In the genomic region with DNA sequence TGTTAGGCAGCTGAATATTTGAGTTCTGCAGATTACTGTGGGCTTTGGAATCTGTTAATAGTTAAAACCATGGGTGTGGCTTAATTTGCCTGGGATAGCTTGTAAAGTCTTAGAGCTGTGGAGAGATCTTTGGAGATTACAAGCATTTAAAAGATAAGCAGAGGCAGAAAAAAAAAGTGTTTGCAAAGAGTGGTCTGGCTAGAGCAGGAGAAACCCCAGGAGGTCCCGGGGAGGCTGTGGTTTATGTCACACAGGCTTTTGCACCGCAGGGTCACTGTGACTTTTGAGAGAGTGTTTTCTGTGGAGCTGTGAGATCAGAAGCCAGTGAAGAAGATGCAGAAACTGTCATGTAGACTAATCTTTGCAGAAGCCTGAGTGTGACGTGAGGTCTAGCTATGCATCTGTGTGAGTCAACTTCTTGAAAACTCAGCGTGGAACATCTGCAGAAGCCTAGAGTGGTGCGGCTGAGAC, we compare ENCODE assay signal across 9 cellular contexts. TPM values are rescaled to one million over a fixed set of nuclear protein-coding genes. Genes with fewer than 3 reads are reported as not detected.
DNase-seq lines count a peak whose midpoint lies in the region; ATAC-seq, FAIRE-seq and TF ChIP-seq lines count a peak whose summit lies in the region.
"Had no signal": no experiment of that assay in that cellular context is flagged by ENCODE, and none has a peak within 500 bp of the region (broad histone marks: within the 10 kb centered on the region; RNA-seq: fewer than 3 reads in every experiment).

No MANE protein-coding gene starts in this region.

- TF ChIP-seq CTCF in activated B cell treated with CpG ODN at 0.5 μM for 24 hours (IDR thresholded peaks at IDR 0.05) = no peak

- H3K27me3 Mint-ChIP-seq in activated B cell treated with CpG ODN at 0.5 μM for 24 hours (no peaks in the 10 kb centered on the region), T-helper 17 cell (no peaks in the 10 kb centered on the region)

- intact Hi-C loops in activated B cell treated with CpG ODN at 0.5 μM for 24 hours (cut with micrococcal nuclease) = loop anchor here (5.0 kb wide), 1 partner anchor 113 kb away; no protein-coding TSS in a partner anchor

- CTCF ChIA-PET in activated B cell treated with CpG ODN at 0.5 μM for 24 hours (lab: Charles Lee) = interaction anchor here (0.9 to 1.7 kb wide), 2 partner anchors 30 to 49 kb away, joined by 3 to 5 read pairs; a partner anchor contains a TSS

- H3K9me3 Mint-ChIP-seq in activated B cell treated with CpG ODN at 0.5 μM for 24 hours = no peaks in the 10 kb centered on the region

- peak overlapping the region; percentile 42 for H3K4me3 Mint-ChIP-seq in activated B cell treated with CpG ODN at 0.5 μM for 24 hours
- no peak overlapping the region for H3K4me3 Mint-ChIP-seq in T-helper 17 cell

- H3K36me3 Mint-ChIP-seq in activated B cell treated with CpG ODN at 0.5 μM for 24 hours (ENCODE audit: low read depth) (peaks cover 11% of the 10 kb centered on the region), T-helper 17 cell (ENCODE audit: low read depth) (no peaks in the 10 kb centered on the region)

- H3K4me1 Mint-ChIP-seq in activated B cell treated with CpG ODN at 0.5 μM for 24 hours (peaks cover 99% of the 10 kb centered on the region), T-helper 17 cell (peaks cover 37% of the 10 kb centered on the region)

- no peaks in the 10 kb centered on the region for H3K9me3 ChIP-seq in T-helper 17 cell (ENCODE audit: control insufficient read depth, low read length, poor library complexity, severe bottlenecking)
- H3K9me3 ChIP-seq: SJSA1 had no signal

- POLR2A ChIA-PET in activated B cell treated with CpG ODN at 0.5 μM for 24 hours (lab: Charles Lee) = interaction anchor here (0.9 to 13.2 kb wide), 7 partner anchors 11 to 57 kb away, joined by 3 to 111 read pairs (median 5); a partner anchor contains a TSS

- H3K27ac Mint-ChIP-seq in activated B cell treated with CpG ODN at 0.5 μM for 24 hours (peak overlapping the region; percentile 88), T-helper 17 cell (no peak overlapping the region)

- DNase-seq in stimulated activated naive CD4-positive, alpha-beta T cell treated with Interleukin-2 at 50 U/mL for 16 hours (lab: John Stamatoyannopoulos, UW) = peak; percentile 10
- no peak for DNase-seq in stimulated activated naive CD4-positive, alpha-beta T cell (lab: John Stamatoyannopoulos, UW)
- DNase-seq in activated B cell treated with CpG ODN at 0.5 μM for 24 hours = no peak
- DNase-seq in islet precursor cell = peak; percentile 87
- DNase-seq in frontal cortex (ENCODE audit: low spot score in 2 of 2) = no peak
- no peak for DNase-seq in T-helper 17 cell
- no peak for DNase-seq in DMS79 (lab: John Stamatoyannopoulos, UW)
- no peak for DNase-seq in DMS153 treated with DMSO at 0.1 percent for 48 hours (lab: John Stamatoyannopoulos, UW; ENCODE audit: unreplicated experiment)

- no peak for FAIRE-seq in frontal cortex (lab: Jason Lieb, UNC)

- ATAC-seq in activated B cell treated with CpG ODN at 0.5 μM for 24 hours (ENCODE audit: low read depth) = peak; percentile 49
- no peak for ATAC-seq in T-helper 17 cell

RNA-seq across cellular contexts. Expression of a gene that starts 49.0 kb away (rescaled TPM):
- 65.5 and 72.8 TPM in 2 replicates for total RNA-seq in activated B cell treated with CpG ODN at 0.5 μM for 24 hours
- total RNA-seq in frontal cortex = 34.2 TPM
- total RNA-seq in T-helper 17 cell = 1 to 10 TPM in 1 of 2 donors, under 1 TPM in 1; 0.83 to 3.6 TPM

Comparison
In these comparisons a context has a peak if more than half of its experiments do, and no peak if none do; other contexts are left out.
1. DNase-seq: peak in stimulated activated naive CD4-positive, alpha-beta T cell treated with Interleukin-2 at 50 U/mL for 16 hours (single experiment) and islet precursor cell (single experiment); none in stimulated activated naive CD4-positive, alpha-beta T cell (0 of 6), activated B cell treated with CpG ODN at 0.5 μM for 24 hours (single experiment), frontal cortex (0 of 2), T-helper 17 cell (0 of 3), DMS79 (single experiment) and DMS153 treated with DMSO at 0.1 percent for 48 hours (single experiment).